In genomic region chr1:38558055-38558454, GRCh38 we compare ENCODE assay signal across 22 cellular contexts.
DNase-seq lines count a peak whose midpoint lies in the region; ATAC-seq, FAIRE-seq and TF ChIP-seq lines count a peak whose summit lies in the region.
"Had no signal": no experiment of that assay in that cellular context is flagged by ENCODE, and none has a peak within 500 bp of the region (broad histone marks: within the 10 kb centered on the region; RNA-seq: fewer than 3 reads in every experiment).

No MANE protein-coding gene starts in this region.

- peaks cover 61% of the 10 kb centered on the region for H3K4me1 Mint-ChIP-seq in activated CD8-positive, alpha-beta memory T cell treated with anti-CD3 and anti-CD28 coated beads, Interleukin-2, amount 10 ng/mL, durations not matched to agents 7 days and 5 days
- peaks cover 47% of the 10 kb centered on the region for H3K4me1 Mint-ChIP-seq in T-helper 17 cell
- H3K4me1 Mint-ChIP-seq in stimulated activated effector memory CD8-positive, alpha-beta T cell treated with anti-CD3 and anti-CD28 coated beads, Interleukin-12 subunit alpha, Interleukin-12 subunit beta, amount 100 ng/mL, for 72 hours, result peaks cover 66% of the 10 kb centered on the region

- in situ Hi-C loops in HepG2 (cut with HindIII; ENCODE audit: extremely low pct_ligation_motif_present, low pct_unique_long_range_greater_than_20kb), result no loop called here

- no peak overlapping the region for H3K4me2 ChIP-seq in HepG2 (ENCODE audit: low read depth, low read length)

- H3K9me3 Mint-ChIP-seq in activated CD8-positive, alpha-beta memory T cell treated with anti-CD3 and anti-CD28 coated beads, Interleukin-2, amount 10 ng/mL, durations not matched to agents 7 days and 5 days (ENCODE audit: low read depth), result no peaks in the 10 kb centered on the region
- H3K9me3 Mint-ChIP-seq in stimulated activated effector memory CD8-positive, alpha-beta T cell treated with anti-CD3 and anti-CD28 coated beads, Interleukin-12 subunit alpha, Interleukin-12 subunit beta, amount 100 ng/mL, for 72 hours, result no peaks in the 10 kb centered on the region
- H3K9me3 Mint-ChIP-seq: activated T-cell treated with anti-CD3 and anti-CD28 coated beads, Interleukin-2, amount 50 U/mL, for 24 hours had no signal

- 35% methylated on average over 7 of the region's 8 CpGs for WGBS in HepG2 (ENCODE audit: low lambda C conversion rate)

- no peak for FAIRE-seq in HepG2 (lab: Jason Lieb, UNC)
- FAIRE-seq: K562 had no signal

- no peaks in the 10 kb centered on the region for H3K9me3 ChIP-seq in T-helper 17 cell (ENCODE audit: control insufficient read depth, low read length, poor library complexity, severe bottlenecking)
- H3K9me3 ChIP-seq in iPS-18a (ENCODE audit: control insufficient read depth, low read depth, low read length), result no peaks in the 10 kb centered on the region
- H3K9me3 ChIP-seq in HepG2 (ENCODE audit: low read length), result no peaks in the 10 kb centered on the region
- H3K9me3 ChIP-seq: Caco-2, vagina had no signal

- TF ChIP-seq EP300 in HepG2 (IDR thresholded peaks at IDR 0.05; ENCODE audit: low read depth in 2 of 2, low read length in 2 of 2), result no peak
- TF ChIP-seq EP300 in HepG2 (CRISPR knock-in tag; IDR thresholded peaks at IDR 0.05; ENCODE audit: borderline replicate concordance), result no peak

- no peak for TF ChIP-seq RAD21 in HepG2 (CRISPR knock-in tag; IDR thresholded peaks at IDR 0.05)

- no peak overlapping the region for H3K27ac ChIP-seq in iPS-18a (ENCODE audit: low read length)
- no peak overlapping the region for H3K27ac ChIP-seq in HepG2 (ENCODE audit: extremely low read length, insufficient read depth, low read length)
- H3K27ac ChIP-seq: vagina had no signal

- peaks cover 28% of the 10 kb centered on the region for H3K4me1 ChIP-seq in iPS-18a (ENCODE audit: control insufficient read depth, low read depth, low read length)
- H3K4me1 ChIP-seq in HepG2 (ENCODE audit: insufficient read depth, low read length), result no peaks in the 10 kb centered on the region
- H3K4me1 ChIP-seq: Caco-2 had no signal

- peaks cover 36% of the 10 kb centered on the region for H3K27me3 Mint-ChIP-seq in activated CD8-positive, alpha-beta memory T cell treated with anti-CD3 and anti-CD28 coated beads, Interleukin-2, amount 10 ng/mL, durations not matched to agents 7 days and 5 days
- H3K27me3 Mint-ChIP-seq in T-helper 17 cell, result peaks cover 6% of the 10 kb centered on the region

- TF ChIP-seq POLR2A in HepG2 (IDR thresholded peaks at IDR 0.05; ENCODE audit: insufficient read depth in 1 of 2, low read depth in 2 of 2, low read length in 2 of 2), result no peak

- CTCF ChIA-PET in activated CD8-positive, alpha-beta memory T cell treated with anti-CD3 and anti-CD28 coated beads, Interleukin-2, amount 10 ng/mL, durations not matched to agents 7 days and 5 days (lab: Charles Lee), result interaction anchor here (0.9 to 2.7 kb wide), 2 partner anchors 11 to 31 kb away, joined by 3 to 8 read pairs; no protein-coding TSS in a partner anchor
- CTCF ChIA-PET in HepG2 (lab: Yijun Ruan, JAX; ENCODE audit: low intra/inter-chr PET ratio, low total read pairs), result no interaction called here

- DNase-seq in activated CD8-positive, alpha-beta memory T cell treated with anti-CD3 and anti-CD28 coated beads for 24 hours, result peak; percentile 54
- DNase-seq in activated CD8-positive, alpha-beta memory T cell treated with anti-CD3 and anti-CD28 coated beads, Interleukin-2, amount 10 ng/mL, durations not matched to agents 7 days and 5 days, result no peak
- DNase-seq in T-helper 17 cell (no peak), sciatic nerve (ENCODE audit: low spot score) (no peak), left colon (no peak), HepG2 (ENCODE audit: low spot score) (no peak)
- DNase-seq in stimulated activated effector memory CD8-positive, alpha-beta T cell treated with anti-CD3 and anti-CD28 coated beads, Interleukin-12 subunit alpha, Interleukin-12 subunit beta, amount 100 ng/mL, for 72 hours (ENCODE audit: low spot score in 2 of 2), result no peak
- DNase-seq: ACHN; activated CD4-positive, alpha-beta T cell treated with anti-CD3 and anti-CD28 coated beads for 4 hours; activated T-cell treated with anti-CD3 and anti-CD28 coated beads, Interleukin-2, amount 50 U/mL, for 24 hours; Caco-2; mesenchymal stem cell; MV-4-11; NCI-H2081 treated with DMSO at 0.1 percent for 48 hours; NCI-H524; nucleus accumbens; OCI-M1; right cardiac atrium; SIG-M5 had no signal

- no TSS peak for BruUV-seq in HepG2 (replicated peaks; lab: Mats Ljungman, UMichigan)

- POLR2A ChIA-PET in HepG2 (lab: Yijun Ruan, JAX), result no interaction called here

- H3K79me2 ChIP-seq in HepG2 (ENCODE audit: insufficient read depth, low read length), result no peaks in the 10 kb centered on the region

- H3K36me3 Mint-ChIP-seq in activated CD8-positive, alpha-beta memory T cell treated with anti-CD3 and anti-CD28 coated beads, Interleukin-2, amount 10 ng/mL, durations not matched to agents 7 days and 5 days, result peaks cover 2% of the 10 kb centered on the region
- no peaks in the 10 kb centered on the region for H3K36me3 Mint-ChIP-seq in T-helper 17 cell (ENCODE audit: low read depth)
- H3K36me3 Mint-ChIP-seq in stimulated activated effector memory CD8-positive, alpha-beta T cell treated with anti-CD3 and anti-CD28 coated beads, Interleukin-12 subunit alpha, Interleukin-12 subunit beta, amount 100 ng/mL, for 72 hours, result peaks cover 8% of the 10 kb centered on the region

- H4K20me1 ChIP-seq in HepG2 (ENCODE audit: insufficient read depth, low read length), result no peaks in the 10 kb centered on the region

- H3K4me3 ChIP-seq in iPS-18a (ENCODE audit: low read length), result peak overlapping the region; percentile 38
- H3K4me3 ChIP-seq in HepG2 (replicated peaks in 1 of 3; ENCODE audit: insufficient read depth in 1 of 3, low read depth in 2 of 3, low read length in 3 of 3), result no peak overlapping the region
- H3K4me3 ChIP-seq: K562, vagina had no signal

- ATAC-seq in activated CD8-positive, alpha-beta memory T cell treated with anti-CD3 and anti-CD28 coated beads, Interleukin-2, amount 10 ng/mL, durations not matched to agents 7 days and 5 days, result no peak
- ATAC-seq in T-helper 17 cell (no peak), sciatic nerve (no peak), left colon (no peak), HepG2 (no peak)
- ATAC-seq in stimulated activated effector memory CD8-positive, alpha-beta T cell treated with anti-CD3 and anti-CD28 coated beads, Interleukin-12 subunit alpha, Interleukin-12 subunit beta, amount 100 ng/mL, for 72 hours, result no peak
- ATAC-seq: right cardiac atrium had no signal

- TF ChIP-seq CTCF in HepG2 (CRISPR knock-in tag; IDR thresholded peaks at IDR 0.05), result no peak

- H3K27ac Mint-ChIP-seq in activated CD8-positive, alpha-beta memory T cell treated with anti-CD3 and anti-CD28 coated beads, Interleukin-2, amount 10 ng/mL, durations not matched to agents 7 days and 5 days, result no peak overlapping the region
- H3K27ac Mint-ChIP-seq in T-helper 17 cell, result peak overlapping the region; percentile 71
- H3K27ac Mint-ChIP-seq in stimulated activated effector memory CD8-positive, alpha-beta T cell treated with anti-CD3 and anti-CD28 coated beads, Interleukin-12 subunit alpha, Interleukin-12 subunit beta, amount 100 ng/mL, for 72 hours, result peak overlapping the region; percentile 88

- H3K9ac ChIP-seq in iPS-18a (ENCODE audit: low read length) (peak overlapping the region; percentile 5), HepG2 (ENCODE audit: insufficient read depth, low read depth, low read length) (no peak overlapping the region)

- no peak overlapping the region for H2AFZ ChIP-seq in HepG2 (ENCODE audit: low read length)

- no peak overlapping the region for H3K4me3 Mint-ChIP-seq in activated CD8-positive, alpha-beta memory T cell treated with anti-CD3 and anti-CD28 coated beads, Interleukin-2, amount 10 ng/mL, durations not matched to agents 7 days and 5 days
- H3K4me3 Mint-ChIP-seq in T-helper 17 cell, result no peak overlapping the region
- H3K4me3 Mint-ChIP-seq in stimulated activated effector memory CD8-positive, alpha-beta T cell treated with anti-CD3 and anti-CD28 coated beads, Interleukin-12 subunit alpha, Interleukin-12 subunit beta, amount 100 ng/mL, for 72 hours, result no peak overlapping the region
- H3K4me3 Mint-ChIP-seq: activated T-cell treated with anti-CD3 and anti-CD28 coated beads, Interleukin-2, amount 50 U/mL, for 24 hours had no signal

- H3K36me3 ChIP-seq in iPS-18a (ENCODE audit: control insufficient read depth, low read depth, low read length) (no peaks in the 10 kb centered on the region), HepG2 (replicated peaks in 1 of 2; ENCODE audit: control insufficient read depth in 1 of 2, insufficient read depth in 2 of 2, low read length in 2 of 2) (no peaks in the 10 kb centered on the region)
- H3K36me3 ChIP-seq: vagina had no signal

- intact Hi-C loops in sciatic nerve (cut with DNase I) (no loop called here), left colon (cut with DNase I, micrococcal nuclease) (no loop called here), HepG2 (cut with micrococcal nuclease; ENCODE audit: unreplicated experiment) (no loop called here)

- peaks cover 9% of the 10 kb centered on the region for H3K27me3 ChIP-seq in iPS-18a (ENCODE audit: control insufficient read depth, insufficient read depth, low read length)
- H3K27me3 ChIP-seq in HepG2 (ENCODE audit: control insufficient read depth in 1 of 2, insufficient read depth in 2 of 2, low read length in 2 of 2), result peaks cover 3 to 16% of the 10 kb centered on the region in 2 experiments; a peak in 2 of 5 replicates
- H3K27me3 ChIP-seq: vagina had no signal

TF ChIP-seq in HepG2, 621 proteins besides CTCF, POLR2A, EP300 and RAD21 (continues in another document):
- TF ChIP-seq CCAR2 (optimal IDR thresholded peaks at IDR 0.05; ENCODE audit: low read depth, low read length), result no peak
- TF ChIP-seq ZNF12 (CRISPR knock-in tag; IDR thresholded peaks at IDR 0.05), result no peak
- TF ChIP-seq TCF7L2 (IDR thresholded peaks at IDR 0.05; ENCODE audit: low read depth, low read length), result no peak
- TF ChIP-seq HOXA5 (CRISPR knock-in tag; IDR thresholded peaks at IDR 0.05), result no peak
- no peak for TF ChIP-seq MAFF (IDR thresholded peaks at IDR 0.05; ENCODE audit: low read depth, low read length)
- TF ChIP-seq SSRP1 (CRISPR knock-in tag; IDR thresholded peaks at IDR 0.05), result no peak
- no peak for TF ChIP-seq HNRNPL (IDR thresholded peaks at IDR 0.05; ENCODE audit: low read depth, low read length)
- no peak for TF ChIP-seq POGK (CRISPR knock-in tag; conservative IDR thresholded peaks at IDR 0.05)
